10 cellular contexts compared by ENCODE assay signal in the genomic region with DNA sequence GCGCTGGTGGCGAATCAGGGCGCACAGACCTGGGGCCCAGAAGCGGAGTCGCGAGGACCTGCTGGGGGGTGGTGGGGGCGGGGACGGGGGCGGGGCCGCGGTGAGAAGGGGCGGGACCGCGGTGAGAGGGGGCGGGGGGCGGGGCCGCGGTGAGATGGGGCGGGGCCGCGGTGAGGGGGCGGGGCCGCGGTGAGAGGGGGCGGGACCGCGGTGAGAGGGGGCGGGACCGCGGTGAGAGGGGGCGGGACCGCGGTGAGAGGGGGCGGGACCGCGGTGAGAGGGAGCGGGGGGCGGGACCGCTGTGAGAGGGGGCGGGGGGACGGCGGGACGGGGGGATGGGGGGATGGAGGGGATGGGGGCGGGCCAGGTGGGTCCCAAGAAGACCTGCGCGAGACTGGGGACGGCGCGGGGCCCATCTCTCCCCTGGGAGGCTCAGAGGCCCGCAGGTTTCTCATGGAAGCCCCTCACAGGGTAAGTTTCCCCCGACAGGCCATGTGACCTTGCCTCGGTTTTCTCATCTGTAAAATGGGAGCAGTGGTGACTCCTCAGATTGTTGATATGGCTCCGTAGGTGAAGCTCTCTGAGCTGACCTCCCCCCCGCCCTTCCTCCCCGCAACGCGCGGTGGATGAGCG. TPM values are rescaled to one million over a fixed set of nuclear protein-coding genes. Genes with fewer than 3 reads are reported as not detected.
DNase-seq lines count a peak whose midpoint lies in the region; TF ChIP-seq lines count a peak whose summit lies in the region.
"Had no signal": no experiment of that assay in that cellular context is flagged by ENCODE, and none has a peak within 500 bp of the region (broad histone marks: within the 10 kb centered on the region; RNA-seq: fewer than 3 reads in every experiment).

No MANE protein-coding gene starts in this region.

- H3K27me3 ChIP-seq in HUES48 (ENCODE audit: control insufficient read depth, insufficient read depth, low read length), result no peaks in the 10 kb centered on the region
- H3K27me3 ChIP-seq in stomach, result peaks cover 0 to 21% (median 13%) of the 10 kb centered on the region in 3 donors

- H3K9ac ChIP-seq in HUES48 (ENCODE audit: low read depth, low read length), result no peak overlapping the region

- peaks cover 18% of the 10 kb centered on the region for H3K4me1 Mint-ChIP-seq in brain
- H3K4me1 Mint-ChIP-seq in immature natural killer cell, result peaks cover 14 to 16% of the 10 kb centered on the region in 2 donors

- H3K4me3 ChIP-seq in HUES48 (ENCODE audit: low read depth, low read length) (peak overlapping the region; percentile 53), stomach (peak overlapping the region; percentile 44 to 56 (median 48))

- TF ChIP-seq CTCF in brain (conservative IDR thresholded peaks at IDR 0.05), result no peak
- TF ChIP-seq CTCF in stomach (IDR thresholded peaks at IDR 0.05), result no peak

- intact Hi-C loops in stomach (cut with DNase I; ENCODE audit: low total_unique reads), result no loop called here

- H3K36me3 ChIP-seq in HUES48 (ENCODE audit: control insufficient read depth, insufficient read depth, low read length) (peaks cover 16% of the 10 kb centered on the region), stomach (peaks cover 0 to 12% (median 8%) of the 10 kb centered on the region in 4 donors)

- no peak for TF ChIP-seq EP300 in stomach (IDR thresholded peaks at IDR 0.05)

- DNase-seq in immature natural killer cell (peak in 2 of 3 donors; percentile 6 to 28), stomach (no peak), NCI-H1930 (lab: John Stamatoyannopoulos, UW) (no peak), caudate nucleus (lab: John Stamatoyannopoulos, UW) (no peak), RKO (ENCODE audit: low spot score) (no peak)
- DNase-seq: cortex of kidney; stimulated activated CD4-positive, alpha-beta T cell treated with anti-CD3 and anti-CD28 coated beads, Interleukin-1b, Interleukin-23, amount 100 ng/mL, for 48 hours had no signal

- H3K4me3 Mint-ChIP-seq in brain, result peak overlapping the region; percentile 43 to 73 (median 50)
- H3K4me3 Mint-ChIP-seq in immature natural killer cell, result peak overlapping the region; percentile 54 to 69 (median 66)

- no peak overlapping the region for H3K27ac ChIP-seq in HUES48 (ENCODE audit: low read depth, low read length)
- peak overlapping the region in 2 of 5 donors; percentile 29 to 62 for H3K27ac ChIP-seq in stomach
- no peak overlapping the region for H3K27ac ChIP-seq in caudate nucleus (ENCODE audit: low read depth, low read length)
- H3K27ac ChIP-seq: HL-60 had no signal

- 23 to 57% (median 38%) methylated on average over 3 to 50 of the region's 59 CpGs for WGBS in stomach, 5 donors

- no peak for TF ChIP-seq POLR2A in stomach (IDR thresholded peaks at IDR 0.05)

- H3K27me3 Mint-ChIP-seq in brain (peaks cover 7% of the 10 kb centered on the region), immature natural killer cell (ENCODE audit: low read depth in 3 of 3) (peaks cover 15 to 26% (median 19%) of the 10 kb centered on the region in 3 donors)

- peaks cover 10% of the 10 kb centered on the region; the same call in 1 of the 2 replicates for H3K4me1 ChIP-seq in HUES48 (ENCODE audit: control insufficient read depth, insufficient read depth, low read length)
- H3K4me1 ChIP-seq in stomach, result peaks cover 12 to 34% (median 18%) of the 10 kb centered on the region in 4 donors

- H3K9me3 ChIP-seq in HUES48 (ENCODE audit: control insufficient read depth, insufficient read depth, low read length), result 0 out of 2 replicates have a peak, but pooled peaks cover 3% of the 10 kb centered on the region
- no peaks in the 10 kb centered on the region for H3K9me3 ChIP-seq in stomach

- peaks cover 0 to 5% (median 4%) of the 10 kb centered on the region in 5 experiments for H3K9me3 Mint-ChIP-seq in brain
- H3K9me3 Mint-ChIP-seq in immature natural killer cell, result no peaks in the 10 kb centered on the region

- H3K27ac Mint-ChIP-seq in brain, result peak overlapping the region in 1 of 5 experiments; percentile 59
- peak overlapping the region in 4 of 6 donors; percentile 13 to 77 (median 62) for H3K27ac Mint-ChIP-seq in immature natural killer cell

- H3K36me3 Mint-ChIP-seq in brain, result no peaks in the 10 kb centered on the region
- H3K36me3 Mint-ChIP-seq in immature natural killer cell, result no peaks in the 10 kb centered on the region

RNA-seq across cellular contexts. Expression of a gene that starts 28.6 kb away (rescaled TPM):
- polyA plus RNA-seq in brain (ENCODE audit: insufficient read depth, low read depth, low replicate concordance) (131 TPM), immature natural killer cell (not detected), stomach (1 to 10 TPM; 5.8 to 9.9 (median 7.3) TPM)
- 10 to 100 TPM in 2 of 5 donors, 1 to 10 TPM in 1, under 1 TPM in 1, not detected in 1; 0.73 to 37.1 (median 15.1) TPM for total RNA-seq in stomach

RNA-seq across cellular contexts. Expression of a gene that starts 29.3 kb away (rescaled TPM):
- polyA plus RNA-seq in brain (ENCODE audit: insufficient read depth, low read depth, low replicate concordance) (not detected), immature natural killer cell (not detected), stomach (not detected)
- total RNA-seq in stomach, result not detected

Comparison
In these comparisons a context has a peak if more than half of its experiments do, and no peak if none do; other contexts are left out.
1. DNase-seq: peak in immature natural killer cell (2 of 3); none in stomach (single experiment), NCI-H1930 (0 of 2), caudate nucleus (0 of 61) and RKO (single experiment).
2. RNA of a gene that starts 28.6 kb away (polyA plus RNA-seq): 131 TPM in brain (single experiment); 5.8 to 9.9 TPM in stomach and not detected in immature natural killer cell; every median in the first group is over 10 times any median in the second.